Comparison of ENCODE assay signal across 24 cellular contexts in the genomic region with DNA sequence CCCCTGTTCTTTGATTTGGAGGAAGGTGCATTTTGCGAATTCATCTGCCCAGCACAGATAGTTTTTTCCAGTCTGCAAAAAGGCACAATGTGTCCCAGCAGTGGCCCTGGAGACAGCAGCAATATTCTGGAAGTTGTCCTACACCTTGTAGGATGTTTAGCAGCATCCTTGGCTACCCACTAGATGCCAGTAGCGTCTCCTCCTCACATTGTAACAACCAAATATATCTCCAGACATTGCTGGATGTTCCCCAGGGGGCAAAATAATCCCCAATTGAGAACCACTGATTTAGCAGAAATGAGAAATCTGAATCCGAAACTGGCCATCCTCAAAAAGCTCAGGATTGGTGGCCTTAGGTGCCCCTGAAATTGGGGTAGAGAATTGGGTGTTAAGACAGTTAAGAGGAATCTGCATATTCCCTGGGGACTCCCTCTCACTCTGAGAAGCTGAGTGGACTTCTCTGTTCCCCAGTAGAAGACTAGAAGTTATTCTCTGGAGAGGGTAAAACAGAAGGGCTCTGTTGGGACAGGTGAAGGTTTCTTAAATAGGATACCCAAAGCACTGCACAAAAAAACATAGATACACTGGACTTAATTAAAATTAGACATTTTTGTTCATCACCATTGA. TPM values are rescaled to one million over a fixed set of nuclear protein-coding genes. Genes with fewer than 3 reads are reported as not detected.
DNase-seq lines count a peak whose midpoint lies in the region; ATAC-seq and TF ChIP-seq lines count a peak whose summit lies in the region.
"Had no signal": no experiment of that assay in that cellular context is flagged by ENCODE, and none has a peak within 500 bp of the region (broad histone marks: within the 10 kb centered on the region; RNA-seq: fewer than 3 reads in every experiment).

No MANE protein-coding gene starts in this region.

- no peak overlapping the region for H2AFZ ChIP-seq in Loucy (ENCODE audit: low read length)
- H2AFZ ChIP-seq in neural progenitor cell (replicated peaks): no peak overlapping the region

- H4K20me1 ChIP-seq in Loucy (ENCODE audit: insufficient read depth, low read length, poor library complexity, severe bottlenecking) (no peaks in the 10 kb centered on the region), neural progenitor cell (ENCODE audit: low read depth) (no peaks in the 10 kb centered on the region)

- H3K4me2 ChIP-seq in Loucy (ENCODE audit: low read depth, low read length, poor library complexity, severe bottlenecking) (peak overlapping the region; percentile 45), neural progenitor cell (no peak overlapping the region)

- TF ChIP-seq EP300 in tibial nerve (IDR thresholded peaks at IDR 0.05): no peak

- H3K4me1 ChIP-seq in Loucy (ENCODE audit: insufficient read depth, low read length, poor library complexity, severe bottlenecking): peaks cover 24% of the 10 kb centered on the region
- no peaks in the 10 kb centered on the region for H3K4me1 ChIP-seq in neural progenitor cell
- H3K4me1 ChIP-seq in tibial nerve: no peaks in the 10 kb centered on the region
- H3K4me1 ChIP-seq: Peyer's patch, SJSA1 had no signal

- TF ChIP-seq CTCF in CD4-positive, alpha-beta T cell (IDR thresholded peaks at IDR 0.05): no peak
- TF ChIP-seq CTCF in Loucy (conservative IDR thresholded peaks at IDR 0.05; ENCODE audit: low read length) (peak; percentile 33; the same call in 1 of the 2 replicates), WERI-Rb-1 (IDR thresholded peaks at IDR 0.05; ENCODE audit: low read depth, low read length) (peak; percentile 28; the same call in 1 of the 2 replicates), neural progenitor cell (IDR thresholded peaks at IDR 0.05) (peak; percentile 6), tibial nerve (IDR thresholded peaks at IDR 0.05) (no peak)

- H3K27me3 ChIP-seq in CD4-positive, alpha-beta T cell (ENCODE audit: control insufficient read depth, insufficient read depth, low read length): no peaks in the 10 kb centered on the region
- no peaks in the 10 kb centered on the region for H3K27me3 ChIP-seq in Loucy (ENCODE audit: insufficient read depth, low read length, poor library complexity, severe bottlenecking)
- no peaks in the 10 kb centered on the region for H3K27me3 ChIP-seq in WERI-Rb-1 (ENCODE audit: insufficient read depth, low read depth, severe bottlenecking)
- H3K27me3 ChIP-seq in neural progenitor cell: no peaks in the 10 kb centered on the region
- H3K27me3 ChIP-seq in tibial nerve: no peaks in the 10 kb centered on the region
- H3K27me3 ChIP-seq: Peyer's patch had no signal

- no peak overlapping the region for H3K4me3 Mint-ChIP-seq in CD4-positive, alpha-beta T cell
- H3K4me3 Mint-ChIP-seq in neural progenitor cell: no peak overlapping the region
- H3K4me3 Mint-ChIP-seq: CD8-positive, alpha-beta memory T cell had no signal

- peaks cover 8% of the 10 kb centered on the region for H3K36me3 Mint-ChIP-seq in CD4-positive, alpha-beta T cell (ENCODE audit: low read depth)
- no peaks in the 10 kb centered on the region for H3K36me3 Mint-ChIP-seq in neural progenitor cell

- CTCF ChIA-PET in CD4-positive, alpha-beta T cell (lab: Charles Lee): no interaction called here

- intact Hi-C loops in CD4-positive, alpha-beta T cell (cut with DNase I, micrococcal nuclease): loop anchor here (2.0 to 10.0 kb wide), 3 partner anchors 19 to 47 kb away; no protein-coding TSS in a partner anchor
- intact Hi-C loops in Right ventricle myocardium superior (cut with DNase I): no loop called here

- H3K79me2 ChIP-seq in Loucy (ENCODE audit: insufficient read depth, low read length) (no peaks in the 10 kb centered on the region), neural progenitor cell (ENCODE audit: low read depth) (no peaks in the 10 kb centered on the region)

- ATAC-seq in CD4-positive, alpha-beta T cell (ENCODE audit: poor library complexity): no peak
- no peak for ATAC-seq in GM18861 (IDR thresholded peaks at IDR 0.05; ENCODE audit: unreplicated experiment)
- no peak for ATAC-seq in Right ventricle myocardium superior (ENCODE audit: poor library complexity)

- no peaks in the 10 kb centered on the region for H3K9me2 ChIP-seq in Loucy (replicated peaks; ENCODE audit: low read depth, low read length)

- H3F3A ChIP-seq in Loucy (ENCODE audit: low read depth): no peaks in the 10 kb centered on the region
- H3F3A ChIP-seq in neural progenitor cell (ENCODE audit: low read depth): no peaks in the 10 kb centered on the region

- 42 to 43% methylated on average over 3 of the region's 3 CpGs for WGBS in tibial nerve, 2 donors

- H3K9me3 ChIP-seq in CD4-positive, alpha-beta T cell (ENCODE audit: control insufficient read depth, low read length): peaks cover 14% of the 10 kb centered on the region
- peaks cover 9% of the 10 kb centered on the region; the same call in 1 of the 2 replicates for H3K9me3 ChIP-seq in Loucy (ENCODE audit: insufficient read depth, low read depth, low read length)
- peaks cover 11% of the 10 kb centered on the region for H3K9me3 ChIP-seq in WERI-Rb-1 (ENCODE audit: severe bottlenecking)
- no peaks in the 10 kb centered on the region for H3K9me3 ChIP-seq in neural progenitor cell (ENCODE audit: low read depth)
- H3K9me3 ChIP-seq in tibial nerve: peaks cover 0 to 10% (median 0%) of the 10 kb centered on the region in 4 donors
- H3K9me3 ChIP-seq: Peyer's patch had no signal

- POLR2A ChIA-PET in CD4-positive, alpha-beta T cell (lab: Charles Lee): interaction anchor here (0.8 to 2.2 kb wide), 2 partner anchors 20 to 25 kb away, joined by 3 to 7 read pairs; no protein-coding TSS in a partner anchor

- no peak for DNase-seq in CD4-positive, alpha-beta T cell
- DNase-seq in WERI-Rb-1: no peak
- DNase-seq in neural progenitor cell (ENCODE audit: low spot score): no peak
- no peak for DNase-seq in tibial nerve (ENCODE audit: low spot score in 2 of 2)
- DNase-seq in NCI-H510A treated with DMSO at 0.1 percent for 48 hours (lab: John Stamatoyannopoulos, UW): no peak
- DNase-seq in Right ventricle myocardium superior: no peak
- DNase-seq: GDM1; H7; KBM-7; NCI-H1105 treated with DMSO at 0.1 percent for 48 hours; NCI-H2029 treated with DMSO at 0.1 percent for 48 hours; NCI-H2171; NCI-H345; NK-92 treated with Interleukin-12 subunit alpha and Interleukin-12 subunit beta, amount 100 ng/mL, for 24 hours; Peyer's patch had no signal

- peaks cover 47% of the 10 kb centered on the region for H3K4me1 Mint-ChIP-seq in CD4-positive, alpha-beta T cell (ENCODE audit: low read depth)
- H3K4me1 Mint-ChIP-seq in neural progenitor cell: no peaks in the 10 kb centered on the region

- H3K4me3 ChIP-seq in Loucy (ENCODE audit: low read length, poor library complexity, severe bottlenecking): no peak overlapping the region
- H3K4me3 ChIP-seq in WERI-Rb-1 (ENCODE audit: low read depth, low read length): no peak overlapping the region
- H3K4me3 ChIP-seq in neural progenitor cell: no peak overlapping the region
- no peak overlapping the region for H3K4me3 ChIP-seq in tibial nerve
- H3K4me3 ChIP-seq: Peyer's patch, SJSA1 had no signal

- H3K27me3 Mint-ChIP-seq in CD4-positive, alpha-beta T cell: no peaks in the 10 kb centered on the region
- H3K27me3 Mint-ChIP-seq in neural progenitor cell (ENCODE audit: insufficient read depth, low read depth): peaks cover 2% of the 10 kb centered on the region
- H3K27me3 Mint-ChIP-seq: CD8-positive, alpha-beta memory T cell had no signal

- H3K9ac ChIP-seq in Loucy (ENCODE audit: low read depth, low read length, poor library complexity, severe bottlenecking): peak overlapping the region; percentile 29
- no peak overlapping the region for H3K9ac ChIP-seq in neural progenitor cell

- no peak overlapping the region for H3K27ac ChIP-seq in CD4-positive, alpha-beta T cell (ENCODE audit: low read depth, low read length)
- H3K27ac ChIP-seq in WERI-Rb-1 (no peak overlapping the region), neural progenitor cell (no peak overlapping the region), tibial nerve (no peak overlapping the region)
- H3K27ac ChIP-seq: HL-60, Peyer's patch, SJSA1 had no signal

- peaks cover 9% of the 10 kb centered on the region for H3K9me3 Mint-ChIP-seq in CD4-positive, alpha-beta T cell
- H3K9me3 Mint-ChIP-seq in neural progenitor cell: peaks cover 9% of the 10 kb centered on the region

- H3K27ac Mint-ChIP-seq in CD4-positive, alpha-beta T cell: peak overlapping the region; percentile 66
- H3K27ac Mint-ChIP-seq in neural progenitor cell: no peak overlapping the region
- H3K27ac Mint-ChIP-seq: CD8-positive, alpha-beta memory T cell had no signal

- H3K36me3 ChIP-seq in Loucy (ENCODE audit: insufficient read depth, low read length) (no peaks in the 10 kb centered on the region), WERI-Rb-1 (no peaks in the 10 kb centered on the region), neural progenitor cell (no peaks in the 10 kb centered on the region), tibial nerve (no peaks in the 10 kb centered on the region)
- H3K36me3 ChIP-seq: Peyer's patch, SJSA1 had no signal

- no peak for TF ChIP-seq POLR2A in tibial nerve (IDR thresholded peaks at IDR 0.05)

RNA-seq across cellular contexts. Expression of a gene that starts 12.1 kb away (rescaled TPM):
- not detected for total RNA-seq in CD4-positive, alpha-beta T cell
- total RNA-seq in neural progenitor cell (ENCODE audit: low replicate concordance): not detected in 2 replicates
- not detected for total RNA-seq in tibial nerve
- total RNA-seq in Right ventricle myocardium superior: not detected
- total RNA-seq: A673; CD8-positive, alpha-beta memory T cell; H7; HT-29; OCI-LY7; Peyer's patch; SJSA1; T-helper 1 cell treated with Interleukin-12 subunit alpha and Interleukin-12 subunit beta and Interleukin-4 antibody, amounts not matched to agents 30 ng/mL and 1 ng/mL, for 36 hours had no signal

RNA-seq across cellular contexts. Expression of a gene that starts 15.4 kb away (rescaled TPM):
- total RNA-seq in CD4-positive, alpha-beta T cell: not detected
- not detected in 2 replicates for total RNA-seq in neural progenitor cell (ENCODE audit: low replicate concordance)
- total RNA-seq in tibial nerve: not detected
- not detected for total RNA-seq in Right ventricle myocardium superior
- total RNA-seq: A673; CD8-positive, alpha-beta memory T cell; H7; HT-29; OCI-LY7; Peyer's patch; SJSA1; T-helper 1 cell treated with Interleukin-12 subunit alpha and Interleukin-12 subunit beta and Interleukin-4 antibody, amounts not matched to agents 30 ng/mL and 1 ng/mL, for 36 hours had no signal

RNA-seq across cellular contexts. Expression of a gene that starts 39.3 kb away (rescaled TPM):
- total RNA-seq in CD4-positive, alpha-beta T cell: not detected
- total RNA-seq in neural progenitor cell (ENCODE audit: low replicate concordance) (not detected in 2 replicates), tibial nerve (not detected), Right ventricle myocardium superior (not detected)
- total RNA-seq: A673; CD8-positive, alpha-beta memory T cell; H7; HT-29; OCI-LY7; Peyer's patch; SJSA1; T-helper 1 cell treated with Interleukin-12 subunit alpha and Interleukin-12 subunit beta and Interleukin-4 antibody, amounts not matched to agents 30 ng/mL and 1 ng/mL, for 36 hours had no signal

Comparison
In these comparisons a context has a peak if more than half of its experiments do, and no peak if none do; other contexts are left out.
1. CTCF ChIP-seq: peak in Loucy (single experiment), WERI-Rb-1 (single experiment) and neural progenitor cell (single experiment); none in CD4-positive, alpha-beta T cell (single experiment) and tibial nerve (0 of 5).